ENCODE assay signal across 9 cellular contexts in the genomic region with DNA sequence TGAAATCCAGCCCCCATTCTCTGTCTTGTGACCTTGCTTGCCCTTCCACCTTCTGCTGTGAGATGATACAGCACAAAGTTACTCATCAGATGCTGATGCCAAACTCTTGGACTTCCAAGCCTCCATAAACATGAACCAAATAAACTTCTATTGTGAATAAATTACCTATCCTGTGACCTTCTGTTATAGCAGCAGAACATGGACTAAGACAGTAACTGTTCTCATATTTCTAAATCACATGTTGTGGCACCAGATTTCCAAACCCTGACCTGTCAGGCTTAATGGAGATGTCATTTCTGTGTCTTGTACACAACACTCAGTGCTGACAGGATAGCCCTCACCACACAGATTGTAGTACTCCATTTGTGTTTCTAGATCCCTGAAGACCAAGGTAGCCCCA. TPM values are rescaled to one million over a fixed set of nuclear protein-coding genes. Genes with fewer than 3 reads are reported as not detected.
"Had no signal": no experiment of that assay in that cellular context is flagged by ENCODE, and none has a peak within 500 bp of the region (broad histone marks: within the 10 kb centered on the region; RNA-seq: fewer than 3 reads in every experiment).

No MANE protein-coding gene starts in this region.

- ATAC-seq: GM12878 had no signal

- H3K4me3 ChIP-seq: GM12878 had no signal

- FAIRE-seq: G401.6, GM12878, GM12891, GM12892, GM18507, GM19239 had no signal

- DNase-seq: GDM1, GF-D8 had no signal

RNA-seq across cellular contexts. Expression of a gene that starts 6.0 kb away (rescaled TPM):
- total RNA-seq: G401, GM12878 had no signal
- polyA plus RNA-seq: GM12878 had no signal
